Comparison of ENCODE assay signal across 16 cellular contexts in genomic region chr11:813440-814096, GRCh38. TPM values are rescaled to one million over a fixed set of nuclear protein-coding genes. Genes with fewer than 3 reads are reported as not detected.
A peak's percentile ranks its signal among the peaks of the same experiment; 100 is the strongest.
DNase-seq lines count a peak whose midpoint lies in the region; ATAC-seq and TF ChIP-seq lines count a peak whose summit lies in the region.
"Had no signal": no experiment of that assay in that cellular context is flagged by ENCODE, and none has a peak within 500 bp of the region (broad histone marks: within the 10 kb centered on the region; RNA-seq: fewer than 3 reads in every experiment).

No MANE protein-coding gene starts in this region.

- H3K9me1 ChIP-seq in IMR-90 (ENCODE audit: insufficient read depth, low read length): no peaks in the 10 kb centered on the region

- H3K4me1 ChIP-seq in cardiac muscle cell (ENCODE audit: low read depth) (peaks cover 2% of the 10 kb centered on the region), heart left ventricle (peaks cover 2 to 26% (median 20%) of the 10 kb centered on the region in 12 donors), IMR-90 (ENCODE audit: control insufficient read depth, insufficient read depth, low read length) (peaks cover 7% of the 10 kb centered on the region)

- no peak overlapping the region for H4K8ac ChIP-seq in IMR-90 (ENCODE audit: low read depth in 2 of 2, low read length in 2 of 2)

- ATAC-seq in heart left ventricle: no peak
- no peak for ATAC-seq in IMR-90 (ENCODE audit: low read depth)
- no peak for ATAC-seq in activated naive CD8-positive, alpha-beta T cell treated with anti-CD3 and anti-CD28 coated beads, Interleukin-2, amount 50 U/mL, for 24 hours
- no peak for ATAC-seq in sciatic nerve

- H2BK20ac ChIP-seq in IMR-90 (ENCODE audit: low read depth, low read length): no peak overlapping the region

- no peak for TF ChIP-seq RAD21 in IMR-90 (IDR thresholded peaks at IDR 0.05; ENCODE audit: low read length)

- in situ Hi-C loops in IMR-90 (cut with MboI; ENCODE audit: low sequenced_read_pairs): no loop called here

- no peak overlapping the region for H3K23ac ChIP-seq in IMR-90 (ENCODE audit: low read depth, low read length)

- peak overlapping the region; percentile 98 for H3K27ac Mint-ChIP-seq in activated naive CD8-positive, alpha-beta T cell treated with anti-CD3 and anti-CD28 coated beads, Interleukin-2, amount 50 U/mL, for 24 hours
- H3K27ac Mint-ChIP-seq in stimulated activated naive CD8-positive, alpha-beta T cell treated with anti-CD3 and anti-CD28 coated beads, Interleukin-15, Interleukin-2, amounts not matched to agents 100 ng/mL and 50 ng/mL, for 24 hours: peak overlapping the region; percentile 67

- H3K9me3 ChIP-seq in cardiac muscle cell (ENCODE audit: low read depth) (no peaks in the 10 kb centered on the region), heart left ventricle (no peaks in the 10 kb centered on the region), IMR-90 (ENCODE audit: control insufficient read depth, insufficient read depth, low read length) (no peaks in the 10 kb centered on the region)
- H3K9me3 ChIP-seq: left ventricle myocardium inferior had no signal

- TF ChIP-seq POLR2A in heart left ventricle (IDR thresholded peaks at IDR 0.05) (no peak), IMR-90 (IDR thresholded peaks at IDR 0.05; ENCODE audit: low read depth, low read length) (peak; percentile 59)

- H2AFZ ChIP-seq in IMR-90 (replicated peaks; ENCODE audit: low read length, poor library complexity): peak overlapping the region; percentile 49

- intact Hi-C loops in heart left ventricle (cut with DNase I): no loop called here
- intact Hi-C loops in IMR-90 (cut with micrococcal nuclease): no loop called here
- intact Hi-C loops in sciatic nerve (cut with DNase I): no loop called here

- no peak for TF ChIP-seq CTCF in cardiac muscle cell (IDR thresholded peaks at IDR 0.05; ENCODE audit: low read depth, low read length)
- TF ChIP-seq CTCF in heart left ventricle (IDR thresholded peaks at IDR 0.05): no peak
- no peak for TF ChIP-seq CTCF in IMR-90 (conservative IDR thresholded peaks at IDR 0.05; ENCODE audit: low read depth, low read length)

- H3K27me3 ChIP-seq in cardiac muscle cell: no peaks in the 10 kb centered on the region
- H3K27me3 ChIP-seq in heart left ventricle: no peaks in the 10 kb centered on the region
- H3K27me3 ChIP-seq in IMR-90 (ENCODE audit: control insufficient read depth, insufficient read depth, low read length): no peaks in the 10 kb centered on the region

- BruUV-seq in IMR-90 (replicated peaks; lab: Mats Ljungman, UMichigan): no TSS peak

- peak overlapping the region; percentile 93 for H3K4me3 Mint-ChIP-seq in activated naive CD8-positive, alpha-beta T cell treated with anti-CD3 and anti-CD28 coated beads, Interleukin-2, amount 50 U/mL, for 24 hours
- H3K4me3 Mint-ChIP-seq in stimulated activated naive CD8-positive, alpha-beta T cell treated with anti-CD3 and anti-CD28 coated beads, Interleukin-15, Interleukin-2, amounts not matched to agents 100 ng/mL and 50 ng/mL, for 24 hours: peak overlapping the region; percentile 20

- DNase-seq in cardiac muscle cell (ENCODE audit: low read depth in 1 of 2, low spot score in 1 of 2) (no peak), heart left ventricle (no peak), IMR-90 (no peak), AG08396 (ENCODE audit: low spot score) (no peak), DMS53 (lab: John Stamatoyannopoulos, UW) (no peak), sciatic nerve (ENCODE audit: low spot score) (no peak)
- no peak for DNase-seq in activated naive CD8-positive, alpha-beta T cell treated with anti-CD3 and anti-CD28 coated beads, Interleukin-2, amount 50 U/mL, for 24 hours
- DNase-seq: activated B cell treated with CpG ODN at 0.5 μM for 24 hours; central memory CD4-positive, alpha-beta T cell; effector CD8-positive, alpha-beta T cell; left ventricle myocardium inferior; NCI-H187; NCI-H524; posterior cingulate gyrus; stimulated activated naive CD4-positive, alpha-beta T cell had no signal

- dilution Hi-C loops in IMR-90 (cut with HindIII; ENCODE audit: low sequenced_read_pairs, unreplicated experiment): no loop called here

- H3K27ac ChIP-seq in cardiac muscle cell (peak overlapping the region; percentile 36), heart left ventricle (no peak overlapping the region), IMR-90 (ENCODE audit: insufficient read depth, low read length) (no peak overlapping the region)
- H3K27ac ChIP-seq: left ventricle myocardium inferior had no signal

- CTCF ChIA-PET in IMR-90 (lab: Yijun Ruan, JAX): no interaction called here

- no peaks in the 10 kb centered on the region for H3K9me3 Mint-ChIP-seq in activated naive CD8-positive, alpha-beta T cell treated with anti-CD3 and anti-CD28 coated beads, Interleukin-2, amount 50 U/mL, for 24 hours
- no peaks in the 10 kb centered on the region for H3K9me3 Mint-ChIP-seq in stimulated activated naive CD8-positive, alpha-beta T cell treated with anti-CD3 and anti-CD28 coated beads, Interleukin-15, Interleukin-2, amounts not matched to agents 100 ng/mL and 50 ng/mL, for 24 hours
- H3K9me3 Mint-ChIP-seq: activated B cell treated with CpG ODN at 0.5 μM for 24 hours had no signal

- H3K14ac ChIP-seq in IMR-90 (replicated peaks; ENCODE audit: low read depth, low read length): no peak overlapping the region

- H3K9ac ChIP-seq in IMR-90 (ENCODE audit: low read depth, low read length): no peak overlapping the region

- H2BK5ac ChIP-seq in IMR-90 (ENCODE audit: low read depth, low read length, poor library complexity, severe bottlenecking): no peak overlapping the region

- WGBS in heart left ventricle, 4 donors: 77 to 86% (median 82%) methylated on average over 9 of the region's 9 CpGs
- 70% methylated on average over 2 of the region's 9 CpGs; no CpG with 5 or more reads in 1 of the 2 experiments for WGBS in IMR-90 (ENCODE audit: extremely low coverage in 2 of 2, insufficient read length in 1 of 2), 2 experiments

- H3K36me3 Mint-ChIP-seq in activated naive CD8-positive, alpha-beta T cell treated with anti-CD3 and anti-CD28 coated beads, Interleukin-2, amount 50 U/mL, for 24 hours (ENCODE audit: low read depth): peaks cover 39% of the 10 kb centered on the region
- H3K36me3 Mint-ChIP-seq in stimulated activated naive CD8-positive, alpha-beta T cell treated with anti-CD3 and anti-CD28 coated beads, Interleukin-15, Interleukin-2, amounts not matched to agents 100 ng/mL and 50 ng/mL, for 24 hours (ENCODE audit: low read depth): peaks cover 37% of the 10 kb centered on the region

- H2BK120ac ChIP-seq in IMR-90 (ENCODE audit: low read depth, low read length): no peak overlapping the region

- no peak overlapping the region for H3K4ac ChIP-seq in IMR-90 (ENCODE audit: low read depth, low read length)

- H3K36me3 ChIP-seq in cardiac muscle cell (peaks cover 17% of the 10 kb centered on the region), heart left ventricle (peaks cover 3 to 42% (median 32%) of the 10 kb centered on the region in 9 donors), IMR-90 (ENCODE audit: control insufficient read depth, insufficient read depth, low read length) (peaks cover 30% of the 10 kb centered on the region)

- H2AK9ac ChIP-seq in IMR-90 (replicated peaks; ENCODE audit: low read depth, low read length, poor library complexity): no peak overlapping the region

- no peak overlapping the region for H3K56ac ChIP-seq in IMR-90 (ENCODE audit: extremely low read depth, insufficient read depth, low read length)

- no peak overlapping the region for H3K4me3 ChIP-seq in cardiac muscle cell
- H3K4me3 ChIP-seq in heart left ventricle: no peak overlapping the region
- no peak overlapping the region for H3K4me3 ChIP-seq in IMR-90 (ENCODE audit: insufficient read depth, low read depth, low read length)
- H3K4me3 ChIP-seq: left ventricle myocardium inferior had no signal

- H3K79me1 ChIP-seq in IMR-90 (ENCODE audit: low read depth in 1 of 2, low read length in 2 of 2): peaks cover 25 to 44% of the 10 kb centered on the region in 2 experiments

- no peak overlapping the region for H3K18ac ChIP-seq in IMR-90 (ENCODE audit: low read depth, low read length)

- no peaks in the 10 kb centered on the region for H3K27me3 Mint-ChIP-seq in activated naive CD8-positive, alpha-beta T cell treated with anti-CD3 and anti-CD28 coated beads, Interleukin-2, amount 50 U/mL, for 24 hours
- no peaks in the 10 kb centered on the region for H3K27me3 Mint-ChIP-seq in stimulated activated naive CD8-positive, alpha-beta T cell treated with anti-CD3 and anti-CD28 coated beads, Interleukin-15, Interleukin-2, amounts not matched to agents 100 ng/mL and 50 ng/mL, for 24 hours
- H3K27me3 Mint-ChIP-seq: activated B cell treated with CpG ODN at 0.5 μM for 24 hours had no signal

- H4K20me1 ChIP-seq in IMR-90 (ENCODE audit: insufficient read depth, low read length): peaks cover 38% of the 10 kb centered on the region

- H3K4me2 ChIP-seq in IMR-90 (ENCODE audit: low read depth, low read length): no peak overlapping the region

- POLR2A ChIA-PET in IMR-90 (lab: Charles Lee; ENCODE audit: unreplicated experiment): no interaction called here

- H4K5ac ChIP-seq in IMR-90 (ENCODE audit: low read depth, low read length): no peak overlapping the region

- no peak overlapping the region for H2AK5ac ChIP-seq in IMR-90 (ENCODE audit: low read depth, low read length)

- no peak overlapping the region for H4K91ac ChIP-seq in IMR-90 (ENCODE audit: insufficient read depth, low read depth, low read length)

- no peak overlapping the region for H2BK15ac ChIP-seq in IMR-90 (ENCODE audit: low read depth, low read length)

- peaks cover 34% of the 10 kb centered on the region for H3K4me1 Mint-ChIP-seq in activated naive CD8-positive, alpha-beta T cell treated with anti-CD3 and anti-CD28 coated beads, Interleukin-2, amount 50 U/mL, for 24 hours
- H3K4me1 Mint-ChIP-seq in stimulated activated naive CD8-positive, alpha-beta T cell treated with anti-CD3 and anti-CD28 coated beads, Interleukin-15, Interleukin-2, amounts not matched to agents 100 ng/mL and 50 ng/mL, for 24 hours (ENCODE audit: low read depth): peaks cover 23% of the 10 kb centered on the region

RNA-seq across cellular contexts. Expression of gene RPLP2, which starts 3.8 kb away (rescaled TPM):
- total RNA-seq in cardiac muscle cell (523 and 1,109 TPM in 2 replicates), heart left ventricle (1,000 to 10,000 TPM in 3 of 9 donors, 100 to 1,000 TPM in 6; 236 to 1,207 (median 933) TPM), IMR-90 (2012; rRNA removed) (59.9 and 95.0 TPM in 2 replicates), sciatic nerve (1,209 TPM)
- polyA plus RNA-seq in cardiac muscle cell (496 and 502 TPM in 2 replicates), heart left ventricle (1,000 to 10,000 TPM in 1 of 2 donors, 100 to 1,000 TPM in 1; 998 to 1,652 TPM), IMR-90 (2012; rRNA removed) (1,851 and 1,897 TPM in 2 replicates)
- polyA plus RNA-seq in IMR-90 (2012; cell fraction: cytosol; rRNA removed): 794 and 1,177 TPM in 2 replicates
- polyA plus RNA-seq in IMR-90 (2012; cell fraction: nucleus; rRNA removed; ENCODE audit: low replicate concordance): 397 and 406 TPM in 2 replicates

RNA-seq across cellular contexts. Expression of gene PNPLA2, which starts 5.1 kb away (rescaled TPM):
- 59.9 and 99.9 TPM in 2 replicates for total RNA-seq in cardiac muscle cell
- 81.6 and 91.1 TPM in 2 replicates for polyA plus RNA-seq in cardiac muscle cell
- 100 to 1,000 TPM; 141 to 348 (median 232) TPM for total RNA-seq in heart left ventricle
- 100 to 1,000 TPM; 112 to 133 TPM for polyA plus RNA-seq in heart left ventricle
- 7.0 and 7.2 TPM in 2 replicates for total RNA-seq in IMR-90 (2012; rRNA removed)
- 94.3 and 109 TPM in 2 replicates for polyA plus RNA-seq in IMR-90 (2012; rRNA removed)
- polyA plus RNA-seq in IMR-90 (2012; cell fraction: cytosol; rRNA removed): 84.2 and 129 TPM in 2 replicates
- polyA plus RNA-seq in IMR-90 (2012; cell fraction: nucleus; rRNA removed; ENCODE audit: low replicate concordance): 289 and 727 TPM in 2 replicates
- 174 TPM for total RNA-seq in sciatic nerve

RNA-seq across cellular contexts. Expression of gene PIDD1, which starts 8.5 kb away (rescaled TPM):
- total RNA-seq in cardiac muscle cell (24.0 and 36.8 TPM in 2 replicates), heart left ventricle (10 to 100 TPM in 1 of 9 donors, 1 to 10 TPM in 8; 4.9 to 11.2 (median 6.6) TPM), IMR-90 (2012; rRNA removed) (0.56 and 1.3 TPM in 2 replicates), sciatic nerve (16.7 TPM)
- polyA plus RNA-seq in cardiac muscle cell (33.4 and 40.2 TPM in 2 replicates), heart left ventricle (10 to 100 TPM in 1 of 2 donors, 1 to 10 TPM in 1; 5.5 to 11.8 TPM), IMR-90 (2012; rRNA removed) (16.4 and 20.3 TPM in 2 replicates)
- 8.2 and 12.3 TPM in 2 replicates for polyA plus RNA-seq in IMR-90 (2012; cell fraction: cytosol; rRNA removed)
- polyA plus RNA-seq in IMR-90 (2012; cell fraction: nucleus; rRNA removed; ENCODE audit: low replicate concordance): 104 and 312 TPM in 2 replicates

RNA-seq across cellular contexts. Expression of gene CRACR2B, which starts 14.2 kb away (rescaled TPM):
- total RNA-seq in cardiac muscle cell (43.9 and 91.0 TPM in 2 replicates), heart left ventricle (10 to 100 TPM; 13.3 to 22.4 (median 17.7) TPM), IMR-90 (2012; rRNA removed) (0.28 and 0.54 TPM in 2 replicates), sciatic nerve (8.7 TPM)
- polyA plus RNA-seq in cardiac muscle cell (84.5 and 113 TPM in 2 replicates), heart left ventricle (10 to 100 TPM in 1 of 2 donors, 1 to 10 TPM in 1; 8.8 to 43.5 TPM), IMR-90 (2012; rRNA removed) (2.5 and 3.2 TPM in 2 replicates)
- polyA plus RNA-seq in IMR-90 (2012; cell fraction: cytosol; rRNA removed): 3.2 and 3.5 TPM in 2 replicates
- 8.0 and 18.2 TPM in 2 replicates for polyA plus RNA-seq in IMR-90 (2012; cell fraction: nucleus; rRNA removed; ENCODE audit: low replicate concordance)

RNA-seq across cellular contexts. Expression of gene SLC25A22, which starts 15.5 kb away (rescaled TPM):
- total RNA-seq in cardiac muscle cell: 17.6 and 34.7 TPM in 2 replicates
- 18.9 and 21.2 TPM in 2 replicates for polyA plus RNA-seq in cardiac muscle cell
- total RNA-seq in heart left ventricle: 10 to 100 TPM in 1 of 9 donors, 1 to 10 TPM in 8; 2.1 to 12.8 (median 4.4) TPM
- 10 to 100 TPM in 1 of 2 donors, 1 to 10 TPM in 1; 2.6 to 12.7 TPM for polyA plus RNA-seq in heart left ventricle
- 7.2 and 8.2 TPM in 2 replicates for total RNA-seq in IMR-90 (2012; rRNA removed)
- 41.3 and 48.8 TPM in 2 replicates for polyA plus RNA-seq in IMR-90 (2012; rRNA removed)
- 33.9 and 46.7 TPM in 2 replicates for polyA plus RNA-seq in IMR-90 (2012; cell fraction: cytosol; rRNA removed)
- polyA plus RNA-seq in IMR-90 (2012; cell fraction: nucleus; rRNA removed; ENCODE audit: low replicate concordance): 73.0 and 204 TPM in 2 replicates
- total RNA-seq in sciatic nerve: 7.2 TPM
